ENCODE assay signal across 1 cellular context in the genomic region with DNA sequence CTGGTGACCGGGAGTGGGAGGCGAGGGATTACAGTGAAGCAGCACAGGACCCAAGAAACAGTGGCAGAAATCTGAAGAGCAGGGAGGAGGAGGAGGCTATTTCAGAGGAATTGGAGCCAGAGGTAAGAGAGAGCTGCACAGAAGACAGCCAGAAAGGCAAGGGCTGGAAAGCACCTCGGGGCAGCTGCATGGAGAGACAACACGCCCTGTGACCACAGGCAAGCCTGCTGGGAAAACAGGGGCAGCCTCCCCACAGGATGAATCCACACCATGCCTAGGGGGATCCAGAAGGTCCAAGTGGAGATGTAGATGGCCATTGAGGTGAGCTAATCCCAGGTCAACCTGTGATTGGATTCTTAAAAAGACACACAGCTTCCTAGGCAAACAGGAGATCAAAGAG.
TF ChIP-seq lines count a peak whose summit lies in the region.

No MANE protein-coding gene starts in this region.

TF ChIP-seq in liver, 16 proteins besides CTCF, POLR2A, EP300 and RAD21 (continued from another document):
- TF ChIP-seq TAF1 (conservative IDR thresholded peaks at IDR 0.05), result no peak
- TF ChIP-seq RXRA (IDR thresholded peaks at IDR 0.05), result no peak
- no peak for TF ChIP-seq SP1 (IDR thresholded peaks at IDR 0.05)
- TF ChIP-seq EGR1 (IDR thresholded peaks at IDR 0.05; ENCODE audit: low read depth in 2 of 2), result no peak
